ENCODE assay signal across 1 cellular context in the genomic region with DNA sequence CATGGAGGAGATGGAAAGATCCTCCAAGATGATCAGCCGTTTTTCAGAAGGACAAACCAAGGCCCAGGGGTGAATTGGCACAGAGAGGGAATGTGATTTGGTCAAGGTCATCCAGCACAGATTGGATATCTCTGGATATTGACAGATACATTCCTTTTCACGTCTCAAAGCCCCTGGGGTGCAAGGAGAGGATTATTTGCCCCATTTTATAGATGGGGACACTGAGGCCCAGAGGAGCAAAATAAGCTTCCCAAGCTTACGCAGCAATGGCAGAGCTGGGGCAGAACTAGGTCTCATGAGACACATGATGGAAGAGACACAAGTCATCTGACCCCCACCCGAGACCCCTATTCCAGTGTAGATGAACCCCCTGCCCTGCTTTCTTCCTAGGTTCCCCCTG.
TF ChIP-seq lines count a peak whose summit lies in the region.

No MANE protein-coding gene starts in this region.

TF ChIP-seq in GM23338, 12 proteins besides CTCF, POLR2A, EP300 and RAD21 (continued from another document):
- TF ChIP-seq, protein P1, sequence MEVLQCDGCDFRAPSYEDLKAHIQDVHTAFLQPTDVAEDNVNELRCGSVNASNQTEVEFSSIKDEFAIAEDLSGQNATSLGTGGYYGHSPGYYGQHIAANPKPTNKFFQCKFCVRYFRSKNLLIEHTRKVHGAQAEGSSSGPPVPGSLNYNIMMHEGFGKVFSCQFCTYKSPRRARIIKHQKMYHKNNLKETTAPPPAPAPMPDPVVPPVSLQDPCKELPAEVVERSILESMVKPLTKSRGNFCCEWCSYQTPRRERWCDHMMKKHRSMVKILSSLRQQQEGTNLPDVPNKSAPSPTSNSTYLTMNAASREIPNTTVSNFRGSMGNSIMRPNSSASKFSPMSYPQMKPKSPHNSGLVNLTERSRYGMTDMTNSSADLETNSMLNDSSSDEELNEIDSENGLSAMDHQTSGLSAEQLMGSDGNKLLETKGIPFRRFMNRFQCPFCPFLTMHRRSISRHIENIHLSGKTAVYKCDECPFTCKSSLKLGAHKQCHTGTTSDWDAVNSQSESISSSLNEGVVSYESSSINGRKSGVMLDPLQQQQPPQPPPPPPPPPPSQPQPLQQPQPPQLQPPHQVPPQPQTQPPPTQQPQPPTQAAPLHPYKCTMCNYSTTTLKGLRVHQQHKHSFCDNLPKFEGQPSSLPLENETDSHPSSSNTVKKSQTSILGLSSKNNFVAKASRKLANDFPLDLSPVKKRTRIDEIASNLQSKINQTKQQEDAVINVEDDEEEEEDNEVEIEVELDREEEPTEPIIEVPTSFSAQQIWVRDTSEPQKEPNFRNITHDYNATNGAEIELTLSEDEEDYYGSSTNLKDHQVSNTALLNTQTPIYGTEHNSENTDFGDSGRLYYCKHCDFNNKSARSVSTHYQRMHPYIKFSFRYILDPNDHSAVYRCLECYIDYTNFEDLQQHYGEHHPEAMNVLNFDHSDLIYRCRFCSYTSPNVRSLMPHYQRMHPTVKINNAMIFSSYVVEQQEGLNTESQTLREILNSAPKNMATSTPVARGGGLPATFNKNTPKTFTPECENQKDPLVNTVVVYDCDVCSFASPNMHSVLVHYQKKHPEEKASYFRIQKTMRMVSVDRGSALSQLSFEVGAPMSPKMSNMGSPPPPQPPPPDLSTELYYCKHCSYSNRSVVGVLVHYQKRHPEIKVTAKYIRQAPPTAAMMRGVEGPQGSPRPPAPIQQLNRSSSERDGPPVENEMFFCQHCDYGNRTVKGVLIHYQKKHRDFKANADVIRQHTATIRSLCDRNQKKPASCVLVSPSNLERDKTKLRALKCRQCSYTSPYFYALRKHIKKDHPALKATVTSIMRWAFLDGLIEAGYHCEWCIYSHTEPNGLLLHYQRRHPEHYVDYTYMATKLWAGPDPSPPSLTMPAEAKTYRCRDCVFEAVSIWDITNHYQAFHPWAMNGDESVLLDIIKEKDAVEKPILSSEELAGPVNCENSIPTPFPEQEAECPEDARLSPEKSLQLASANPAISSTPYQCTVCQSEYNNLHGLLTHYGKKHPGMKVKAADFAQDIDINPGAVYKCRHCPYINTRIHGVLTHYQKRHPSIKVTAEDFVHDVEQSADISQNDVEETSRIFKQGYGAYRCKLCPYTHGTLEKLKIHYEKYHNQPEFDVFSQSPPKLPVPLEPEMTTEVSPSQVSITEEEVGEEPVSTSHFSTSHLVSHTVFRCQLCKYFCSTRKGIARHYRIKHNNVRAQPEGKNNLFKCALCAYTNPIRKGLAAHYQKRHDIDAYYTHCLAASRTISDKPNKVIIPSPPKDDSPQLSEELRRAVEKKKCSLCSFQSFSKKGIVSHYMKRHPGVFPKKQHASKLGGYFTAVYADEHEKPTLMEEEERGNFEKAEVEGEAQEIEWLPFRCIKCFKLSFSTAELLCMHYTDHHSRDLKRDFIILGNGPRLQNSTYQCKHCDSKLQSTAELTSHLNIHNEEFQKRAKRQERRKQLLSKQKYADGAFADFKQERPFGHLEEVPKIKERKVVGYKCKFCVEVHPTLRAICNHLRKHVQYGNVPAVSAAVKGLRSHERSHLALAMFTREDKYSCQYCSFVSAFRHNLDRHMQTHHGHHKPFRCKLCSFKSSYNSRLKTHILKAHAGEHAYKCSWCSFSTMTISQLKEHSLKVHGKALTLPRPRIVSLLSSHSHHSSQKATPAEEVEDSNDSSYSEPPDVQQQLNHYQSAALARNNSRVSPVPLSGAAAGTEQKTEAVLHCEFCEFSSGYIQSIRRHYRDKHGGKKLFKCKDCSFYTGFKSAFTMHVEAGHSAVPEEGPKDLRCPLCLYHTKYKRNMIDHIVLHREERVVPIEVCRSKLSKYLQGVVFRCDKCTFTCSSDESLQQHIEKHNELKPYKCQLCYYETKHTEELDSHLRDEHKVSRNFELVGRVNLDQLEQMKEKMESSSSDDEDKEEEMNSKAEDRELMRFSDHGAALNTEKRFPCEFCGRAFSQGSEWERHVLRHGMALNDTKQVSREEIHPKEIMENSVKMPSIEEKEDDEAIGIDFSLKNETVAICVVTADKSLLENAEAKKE (CRISPR knock-in tag; IDR thresholded peaks at IDR 0.05), result no peak
- TF ChIP-seq ZNF331 (CRISPR knock-in tag; IDR thresholded peaks at IDR 0.05; ENCODE audit: low read depth) (no peak), JUNB (IDR thresholded peaks at IDR 0.05; ENCODE audit: unreplicated experiment) (no peak), ZNF114 (CRISPR knock-in tag; IDR thresholded peaks at IDR 0.05) (no peak)
TF ChIP-seq in GM23338: peak in this region for 0.
